17 cellular contexts compared by ENCODE assay signal in the genomic region with DNA sequence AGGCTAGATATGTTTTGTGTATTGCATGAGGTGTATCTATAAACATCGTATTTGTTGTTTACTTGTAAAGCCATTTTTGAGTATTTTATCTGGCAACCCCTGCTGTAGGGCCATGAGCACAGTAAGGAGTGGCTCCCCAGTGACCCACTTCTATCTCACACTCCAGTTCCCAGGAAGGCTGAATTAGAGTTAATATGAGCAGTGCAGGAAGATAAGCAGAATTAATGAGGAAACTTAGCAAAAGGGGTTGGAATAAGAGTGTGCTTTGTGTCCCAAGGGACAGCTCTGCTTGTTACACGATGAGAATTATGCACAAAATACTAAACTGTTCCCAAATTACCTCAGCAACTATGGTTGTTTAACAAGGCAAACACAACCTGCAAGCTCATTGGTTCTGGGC.
DNase-seq lines count a peak whose midpoint lies in the region; ATAC-seq and TF ChIP-seq lines count a peak whose summit lies in the region.
"Had no signal": no experiment of that assay in that cellular context is flagged by ENCODE, and none has a peak within 500 bp of the region (broad histone marks: within the 10 kb centered on the region; RNA-seq: fewer than 3 reads in every experiment).

No MANE protein-coding gene starts in this region.

- intact Hi-C loops in Right ventricle myocardium superior (cut with DNase I), result no loop called here
- intact Hi-C loops in cardiac septum (cut with DNase I), result no loop called here

- H3K27me3 Mint-ChIP-seq in endodermal cell (ENCODE audit: insufficient read depth), result no peaks in the 10 kb centered on the region
- H3K27me3 Mint-ChIP-seq: CD8-positive, alpha-beta memory T cell had no signal

- peak; percentile 6 for DNase-seq in NCI-H1436 treated with DMSO at 0.1 percent for 48 hours (lab: John Stamatoyannopoulos, UW)
- no peak for DNase-seq in NCI-H1436 (lab: John Stamatoyannopoulos, UW)
- DNase-seq in Right ventricle myocardium superior, result no peak
- DNase-seq in cardiac septum (ENCODE audit: low spot score), result no peak
- DNase-seq in SK-N-MC (ENCODE audit: low read depth, low spot score), result peak; percentile 10
- DNase-seq in retina, result peak; percentile 26
- no peak for DNase-seq in endodermal cell
- no peak for DNase-seq in GM19238 (ENCODE audit: insufficient read length, low spot score)
- DNase-seq: Caco-2; CD8-positive, alpha-beta memory T cell; DMS79; HCEC 1CT; HFFc6 had no signal

- H3K9me3 ChIP-seq in SK-N-MC (ENCODE audit: low read depth, low read length) (no peaks in the 10 kb centered on the region), endodermal cell (ENCODE audit: control insufficient read depth, low read length) (no peaks in the 10 kb centered on the region)
- H3K9me3 ChIP-seq: BLaER1, Caco-2 had no signal

- 85 to 100% methylated on average over 1 to 2 of the region's 2 CpGs for WGBS in endodermal cell (ENCODE audit: insufficient coverage in 1 of 2, insufficient read length in 1 of 2), 2 experiments

- no peaks in the 10 kb centered on the region for H3K36me3 Mint-ChIP-seq in endodermal cell (ENCODE audit: low read depth)
- H3K36me3 Mint-ChIP-seq: CD8-positive, alpha-beta memory T cell had no signal

- peaks cover 32% of the 10 kb centered on the region for H3K4me1 Mint-ChIP-seq in endodermal cell
- H3K4me1 Mint-ChIP-seq: CD8-positive, alpha-beta memory T cell had no signal

- no peaks in the 10 kb centered on the region for H3K36me3 ChIP-seq in SK-N-MC (ENCODE audit: insufficient read depth, low read length)
- no peaks in the 10 kb centered on the region for H3K36me3 ChIP-seq in endodermal cell (ENCODE audit: control insufficient read depth, insufficient read depth, low read length)
- H3K36me3 ChIP-seq: BLaER1 had no signal

- H3K4me3 Mint-ChIP-seq in endodermal cell, result no peak overlapping the region
- H3K4me3 Mint-ChIP-seq: CD8-positive, alpha-beta memory T cell; HFFc6 had no signal

- H3K4me3 ChIP-seq in SK-N-MC, result no peak overlapping the region
- H3K4me3 ChIP-seq in endodermal cell (ENCODE audit: low read length), result no peak overlapping the region
- H3K4me3 ChIP-seq: BLaER1, GM12878 had no signal

- H3K27ac ChIP-seq in SK-N-MC (no peak overlapping the region), endodermal cell (ENCODE audit: low read depth, low read length) (no peak overlapping the region)
- H3K27ac ChIP-seq: 22Rv1, BLaER1 had no signal

- H3K27ac Mint-ChIP-seq in endodermal cell, result no peak overlapping the region
- H3K27ac Mint-ChIP-seq: CD8-positive, alpha-beta memory T cell; HFFc6 had no signal

- no peaks in the 10 kb centered on the region for H3K9me3 Mint-ChIP-seq in endodermal cell
- H3K9me3 Mint-ChIP-seq: HFFc6 had no signal

- peak; percentile 36 for ATAC-seq in Right ventricle myocardium superior (ENCODE audit: poor library complexity)
- ATAC-seq: GM12878, HepG2 had no signal

- TF ChIP-seq CTCF in endodermal cell (conservative IDR thresholded peaks at IDR 0.05), result no peak

- no peak overlapping the region for H3K9ac ChIP-seq in SK-N-MC (ENCODE audit: insufficient read length)
- H3K9ac ChIP-seq in endodermal cell (ENCODE audit: extremely low read depth, low read length, poor library complexity, severe bottlenecking), result no peak overlapping the region
- H3K9ac ChIP-seq: BLaER1 had no signal

- no peaks in the 10 kb centered on the region for H3K27me3 ChIP-seq in endodermal cell (ENCODE audit: control insufficient read depth, insufficient read depth, low read length, poor library complexity, severe bottlenecking)
- H3K27me3 ChIP-seq: BLaER1 had no signal

- H3K4me1 ChIP-seq in endodermal cell (ENCODE audit: control insufficient read depth, insufficient read depth, low read length), result peaks cover 7% of the 10 kb centered on the region
- H3K4me1 ChIP-seq: BLaER1, Caco-2 had no signal

Comparison
In these comparisons a context has a peak if more than half of its experiments do, and no peak if none do; other contexts are left out.
1. DNase-seq: peak in NCI-H1436 treated with DMSO at 0.1 percent for 48 hours (single experiment), SK-N-MC (single experiment) and retina (single experiment); none in NCI-H1436 (single experiment), Right ventricle myocardium superior (single experiment), cardiac septum (single experiment), endodermal cell (single experiment) and GM19238 (single experiment).